Comparison of ENCODE assay signal across 13 cellular contexts in the genomic region with DNA sequence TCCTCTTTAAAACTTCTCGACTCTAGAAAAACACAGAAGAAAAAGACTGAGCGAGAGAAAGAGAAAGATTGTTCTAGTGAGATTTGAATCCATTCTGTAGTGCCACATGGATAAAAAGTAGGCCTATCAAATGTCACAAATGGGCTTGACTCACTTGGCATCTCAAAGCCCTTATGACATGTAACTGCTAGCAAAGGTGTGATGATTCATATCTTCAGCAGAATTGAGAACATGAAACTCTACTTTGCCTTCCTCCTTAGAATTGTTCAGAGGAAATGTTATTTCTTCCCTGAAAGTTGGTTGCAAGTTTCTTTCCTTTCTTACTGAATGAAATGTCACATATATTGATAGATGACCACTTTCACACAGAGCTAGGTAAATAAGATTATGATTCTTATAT.
DNase-seq lines count a peak whose midpoint lies in the region; ATAC-seq, FAIRE-seq and TF ChIP-seq lines count a peak whose summit lies in the region.
"Had no signal": no experiment of that assay in that cellular context is flagged by ENCODE, and none has a peak within 500 bp of the region (broad histone marks: within the 10 kb centered on the region; RNA-seq: fewer than 3 reads in every experiment).

No MANE protein-coding gene starts in this region.

- H3K36me3 ChIP-seq in RWPE2 (ENCODE audit: low read depth): no peaks in the 10 kb centered on the region
- H3K36me3 ChIP-seq: ovary had no signal

- DNase-seq in GM18507 (ENCODE audit: extremely low spot score, insufficient read length, low read depth): no peak
- DNase-seq in H54 (ENCODE audit: insufficient read length, low spot score): no peak
- no peak for DNase-seq in RWPE2 (ENCODE audit: low spot score)
- peak; percentile 45 for DNase-seq in fibroblast of mammary gland (ENCODE audit: low read depth)
- DNase-seq in NCI-H524 (lab: John Stamatoyannopoulos, UW): no peak
- DNase-seq in NCI-H2029 treated with DMSO at 0.1 percent for 48 hours (lab: John Stamatoyannopoulos, UW): no peak
- DNase-seq in NCI-H1930 (lab: John Stamatoyannopoulos, UW): no peak
- DNase-seq: body of pancreas; COR-L47; NCI-H82; ovary; stimulated activated naive CD4-positive, alpha-beta T cell had no signal

- ATAC-seq in RWPE2 (ENCODE audit: low read depth): peak; percentile 87
- ATAC-seq: body of pancreas had no signal

- no peak for TF ChIP-seq POLR2A in H54 (IDR thresholded peaks at IDR 0.05; ENCODE audit: low read depth, low read length)

- TF ChIP-seq CTCF in RWPE2 (IDR thresholded peaks at IDR 0.05; ENCODE audit: poor library complexity, severe bottlenecking) (no peak), fibroblast of mammary gland (conservative IDR thresholded peaks at IDR 0.05; ENCODE audit: control insufficient read depth, insufficient read depth, low read depth, low read length) (no peak)

- no peak overlapping the region for H3K4me3 ChIP-seq in RWPE2 (ENCODE audit: severe bottlenecking)
- no peak overlapping the region for H3K4me3 ChIP-seq in fibroblast of mammary gland (ENCODE audit: control insufficient read depth, low read depth, low read length)
- H3K4me3 ChIP-seq: body of pancreas, ovary had no signal

- no peaks in the 10 kb centered on the region for H3K27me3 ChIP-seq in RWPE2 (ENCODE audit: insufficient read depth, poor library complexity, severe bottlenecking)
- H3K27me3 ChIP-seq: body of pancreas, ovary had no signal

- FAIRE-seq in GM18507 (lab: Jason Lieb, UNC): peak; percentile 94
- peak; percentile 48 for FAIRE-seq in H54 (lab: Jason Lieb, UNC)
- FAIRE-seq: endothelial cell of umbilical vein had no signal

- peak overlapping the region; percentile 55 for H3K27ac ChIP-seq in RWPE2 (ENCODE audit: poor library complexity, severe bottlenecking)
- H3K27ac ChIP-seq: body of pancreas, ovary had no signal

- no peaks in the 10 kb centered on the region for H3K9me3 ChIP-seq in RWPE2 (ENCODE audit: severe bottlenecking)
- H3K9me3 ChIP-seq: body of pancreas, ovary had no signal

- peaks cover 31% of the 10 kb centered on the region for H3K4me1 ChIP-seq in RWPE2 (ENCODE audit: insufficient read depth, poor library complexity, severe bottlenecking)
- H3K4me1 ChIP-seq: body of pancreas had no signal
